In the genomic region with DNA sequence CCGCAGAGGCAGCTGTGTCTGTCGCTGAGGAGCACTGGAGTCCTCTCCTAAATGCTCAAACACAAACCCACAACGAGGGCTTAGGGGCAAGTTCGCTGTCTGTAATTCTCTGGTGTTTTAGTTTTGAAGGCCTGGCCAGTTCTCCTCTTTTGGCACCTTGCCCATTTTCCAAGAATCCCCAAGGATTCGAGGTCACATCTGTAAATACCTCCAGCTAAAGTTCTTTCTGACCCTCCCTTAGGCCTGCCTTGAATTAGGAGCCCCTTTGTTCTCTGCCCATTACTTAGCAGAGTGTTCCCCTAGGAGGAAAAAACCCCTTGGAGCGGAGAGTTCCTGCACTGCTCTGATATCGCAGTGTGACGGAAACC, we compare ENCODE assay signal across 2 cellular contexts.
TF ChIP-seq lines count a peak whose summit lies in the region.

No MANE protein-coding gene starts in this region.

TF ChIP-seq in HepG2, 621 proteins besides CTCF, POLR2A, EP300 and RAD21:
- TF ChIP-seq ZNF264 (CRISPR knock-in tag; IDR thresholded peaks at IDR 0.05) (no peak), ZNF660 (CRISPR knock-in tag; IDR thresholded peaks at IDR 0.05; ENCODE audit: borderline replicate concordance, low read depth) (no peak), WIZ (CRISPR knock-in tag; IDR thresholded peaks at IDR 0.05) (no peak), SKIL (CRISPR knock-in tag; IDR thresholded peaks at IDR 0.05; ENCODE audit: borderline replicate concordance) (no peak)
- TF ChIP-seq, protein P1, sequence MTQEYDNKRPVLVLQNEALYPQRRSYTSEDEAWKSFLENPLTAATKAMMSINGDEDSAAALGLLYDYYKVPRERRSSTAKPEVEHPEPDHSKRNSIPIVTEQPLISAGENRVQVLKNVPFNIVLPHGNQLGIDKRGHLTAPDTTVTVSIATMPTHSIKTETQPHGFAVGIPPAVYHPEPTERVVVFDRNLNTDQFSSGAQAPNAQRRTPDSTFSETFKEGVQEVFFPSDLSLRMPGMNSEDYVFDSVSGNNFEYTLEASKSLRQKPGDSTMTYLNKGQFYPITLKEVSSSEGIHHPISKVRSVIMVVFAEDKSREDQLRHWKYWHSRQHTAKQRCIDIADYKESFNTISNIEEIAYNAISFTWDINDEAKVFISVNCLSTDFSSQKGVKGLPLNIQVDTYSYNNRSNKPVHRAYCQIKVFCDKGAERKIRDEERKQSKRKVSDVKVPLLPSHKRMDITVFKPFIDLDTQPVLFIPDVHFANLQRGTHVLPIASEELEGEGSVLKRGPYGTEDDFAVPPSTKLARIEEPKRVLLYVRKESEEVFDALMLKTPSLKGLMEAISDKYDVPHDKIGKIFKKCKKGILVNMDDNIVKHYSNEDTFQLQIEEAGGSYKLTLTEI (CRISPR knock-in tag; conservative IDR thresholded peaks at IDR 0.05), result no peak

TF ChIP-seq in K562, 482 proteins besides CTCF, POLR2A, EP300 and RAD21:
- TF ChIP-seq HMGN3 (IDR thresholded peaks at IDR 0.05; ENCODE audit: borderline replicate concordance, extremely low read depth, insufficient read length, low read depth, low read length) (no peak), MLX (CRISPR knock-in tag; conservative IDR thresholded peaks at IDR 0.05) (no peak), POLR2AphosphoS5 (IDR thresholded peaks at IDR 0.05; ENCODE audit: control insufficient read depth, insufficient read depth, low read depth, low read length) (no peak), NR1H2 (CRISPR knock-in tag; IDR thresholded peaks at IDR 0.05) (no peak), NFIX (CRISPR knock-in tag; IDR thresholded peaks at IDR 0.05; ENCODE audit: low read depth) (peak; percentile 78), HLTF (IDR thresholded peaks at IDR 0.05) (no peak), JUNB (CRISPR knock-in tag; conservative IDR thresholded peaks at IDR 0.05) (no peak), NFIC (IDR thresholded peaks at IDR 0.05) (peak; percentile 93), TAF9B (IDR thresholded peaks at IDR 0.05; ENCODE audit: partially characterized antibody) (no peak), ZSCAN32 (CRISPR knock-in tag; IDR thresholded peaks at IDR 0.05) (no peak), DMBX1 (CRISPR knock-in tag; IDR thresholded peaks at IDR 0.05; ENCODE audit: borderline replicate concordance) (no peak)
- TF ChIP-seq, protein P2, sequence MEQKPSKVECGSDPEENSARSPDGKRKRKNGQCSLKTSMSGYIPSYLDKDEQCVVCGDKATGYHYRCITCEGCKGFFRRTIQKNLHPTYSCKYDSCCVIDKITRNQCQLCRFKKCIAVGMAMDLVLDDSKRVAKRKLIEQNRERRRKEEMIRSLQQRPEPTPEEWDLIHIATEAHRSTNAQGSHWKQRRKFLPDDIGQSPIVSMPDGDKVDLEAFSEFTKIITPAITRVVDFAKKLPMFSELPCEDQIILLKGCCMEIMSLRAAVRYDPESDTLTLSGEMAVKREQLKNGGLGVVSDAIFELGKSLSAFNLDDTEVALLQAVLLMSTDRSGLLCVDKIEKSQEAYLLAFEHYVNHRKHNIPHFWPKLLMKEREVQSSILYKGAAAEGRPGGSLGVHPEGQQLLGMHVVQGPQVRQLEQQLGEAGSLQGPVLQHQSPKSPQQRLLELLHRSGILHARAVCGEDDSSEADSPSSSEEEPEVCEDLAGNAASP (IDR thresholded peaks at IDR 0.05), result no peak
- TF ChIP-seq, protein P3, sequence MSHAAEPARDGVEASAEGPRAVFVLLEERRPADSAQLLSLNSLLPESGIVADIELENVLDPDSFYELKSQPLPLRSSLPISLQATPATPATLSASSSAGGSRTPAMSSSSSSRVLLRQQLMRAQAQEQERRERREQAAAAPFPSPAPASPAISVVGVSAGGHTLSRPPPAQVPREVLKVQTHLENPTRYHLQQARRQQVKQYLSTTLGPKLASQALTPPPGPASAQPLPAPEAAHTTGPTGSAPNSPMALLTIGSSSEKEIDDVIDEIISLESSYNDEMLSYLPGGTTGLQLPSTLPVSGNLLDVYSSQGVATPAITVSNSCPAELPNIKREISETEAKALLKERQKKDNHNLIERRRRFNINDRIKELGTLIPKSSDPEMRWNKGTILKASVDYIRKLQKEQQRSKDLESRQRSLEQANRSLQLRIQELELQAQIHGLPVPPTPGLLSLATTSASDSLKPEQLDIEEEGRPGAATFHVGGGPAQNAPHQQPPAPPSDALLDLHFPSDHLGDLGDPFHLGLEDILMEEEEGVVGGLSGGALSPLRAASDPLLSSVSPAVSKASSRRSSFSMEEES (CRISPR knock-in tag; IDR thresholded peaks at IDR 0.05), result no peak
TF ChIP-seq in K562: peak in this region for 2.
